ENCODE assay signal across 12 cellular contexts in genomic region chr19:55443045-55443823, GRCh38. TPM values are rescaled to one million over a fixed set of nuclear protein-coding genes. Genes with fewer than 3 reads are reported as not detected.
A peak's percentile ranks its signal among the peaks of the same experiment; 100 is the strongest.
DNase-seq lines count a peak whose midpoint lies in the region; ATAC-seq and TF ChIP-seq lines count a peak whose summit lies in the region.
"Had no signal": no experiment of that assay in that cellular context is flagged by ENCODE, and none has a peak within 500 bp of the region (broad histone marks: within the 10 kb centered on the region; RNA-seq: fewer than 3 reads in every experiment).

Gene SHISA7, minus strand, starts transcription at chr19:55443300. Its CDS starts 437 bp downstream, at chr19:55442863.

- intact Hi-C loops in IMR-90 (cut with micrococcal nuclease) (no loop called here), MCF 10A (cut with micrococcal nuclease) (no loop called here)

- no peak within 1 kb of the TSS for H3K23ac ChIP-seq in IMR-90 (ENCODE audit: low read depth, low read length)

- dilution Hi-C loops in IMR-90 (cut with HindIII; ENCODE audit: low sequenced_read_pairs, unreplicated experiment), result no loop called here

- BruUV-seq in IMR-90 (replicated peaks; lab: Mats Ljungman, UMichigan), result no TSS peak
- BruUV-seq in MCF 10A (replicated peaks; lab: Mats Ljungman, UMichigan), result no TSS peak

- H3K27ac ChIP-seq in IMR-90 (ENCODE audit: insufficient read depth, low read length) (no peak within 1 kb of the TSS), Peyer's patch (no peak within 1 kb of the TSS)
- H3K27ac ChIP-seq: foreskin keratinocyte had no signal

- no peak within 1 kb of the TSS for H3K14ac ChIP-seq in IMR-90 (replicated peaks; ENCODE audit: low read depth, low read length)

- H3K27ac Mint-ChIP-seq in mesothelial cell of epicardium (no peak within 1 kb of the TSS), MCF 10A (ENCODE audit: low read depth, unreplicated experiment) (no peak within 1 kb of the TSS)
- H3K27ac Mint-ChIP-seq: T-helper 1 cell treated with Interleukin-12 subunit alpha and Interleukin-12 subunit beta and Interleukin-4 antibody, amounts not matched to agents 30 μg/mL and 1 μg/mL, for 36 hours had no signal

- POLR2A ChIA-PET in IMR-90 (lab: Charles Lee; ENCODE audit: unreplicated experiment) (no interaction called here), MCF 10A (lab: Yijun Ruan, JAX) (no interaction called here)

- H4K91ac ChIP-seq in IMR-90 (ENCODE audit: insufficient read depth, low read depth, low read length), result no peak within 1 kb of the TSS

- no peaks in the 10 kb centered on the region for H3K36me3 ChIP-seq in IMR-90 (ENCODE audit: control insufficient read depth, insufficient read depth, low read length)
- H3K36me3 ChIP-seq in Peyer's patch, result no peaks in the 10 kb centered on the region

- no peak within 1 kb of the TSS for H2BK5ac ChIP-seq in IMR-90 (ENCODE audit: low read depth, low read length, poor library complexity, severe bottlenecking)

- H3K4me1 Mint-ChIP-seq in mesothelial cell of epicardium, result peaks cover 16% of the 10 kb centered on the region
- peaks cover 37% of the 10 kb centered on the region for H3K4me1 Mint-ChIP-seq in MCF 10A (ENCODE audit: insufficient read depth, unreplicated experiment)

- no peak within 1 kb of the TSS for H4K5ac ChIP-seq in IMR-90 (ENCODE audit: low read depth, low read length)

- H3K9me3 Mint-ChIP-seq in mesothelial cell of epicardium (no peaks in the 10 kb centered on the region), MCF 10A (ENCODE audit: unreplicated experiment) (no peaks in the 10 kb centered on the region)
- H3K9me3 Mint-ChIP-seq: stimulated activated naive CD8-positive, alpha-beta T cell treated with anti-CD3 and anti-CD28 coated beads, Interleukin-15, amount 100 ng/mL, for 72 hours; T-helper 1 cell treated with Interleukin-12 subunit alpha and Interleukin-12 subunit beta and Interleukin-4 antibody, amounts not matched to agents 30 μg/mL and 1 μg/mL, for 36 hours had no signal

- H3K9me3 ChIP-seq in IMR-90 (ENCODE audit: control insufficient read depth, insufficient read depth, low read length) (no peaks in the 10 kb centered on the region), Peyer's patch (no peaks in the 10 kb centered on the region)

- no peak within 1 kb of the TSS for H3K18ac ChIP-seq in IMR-90 (ENCODE audit: low read depth, low read length)

- no peak within 1 kb of the TSS for H2BK120ac ChIP-seq in IMR-90 (ENCODE audit: low read depth, low read length)

- no peak for ATAC-seq in IMR-90 (ENCODE audit: low read depth)
- ATAC-seq in HG03175 (IDR thresholded peaks at IDR 0.05; ENCODE audit: unreplicated experiment), result no peak
- ATAC-seq: foreskin keratinocyte had no signal

- no peak for TF ChIP-seq CTCF in IMR-90 (conservative IDR thresholded peaks at IDR 0.05; ENCODE audit: low read depth, low read length)
- TF ChIP-seq CTCF in mesothelial cell of epicardium (IDR thresholded peaks at IDR 0.05; ENCODE audit: unreplicated experiment), result no peak
- no peak for TF ChIP-seq CTCF in Peyer's patch (IDR thresholded peaks at IDR 0.05)
- no peak for TF ChIP-seq CTCF in MCF 10A (IDR thresholded peaks at IDR 0.05; ENCODE audit: unreplicated experiment)

- H4K8ac ChIP-seq in IMR-90 (ENCODE audit: low read depth in 2 of 2, low read length in 2 of 2), result no peak within 1 kb of the TSS

- no peaks in the 10 kb centered on the region for H3K36me3 Mint-ChIP-seq in mesothelial cell of epicardium
- H3K36me3 Mint-ChIP-seq in MCF 10A (ENCODE audit: insufficient read depth, unreplicated experiment), result no peaks in the 10 kb centered on the region

- H3K27me3 ChIP-seq in IMR-90 (ENCODE audit: control insufficient read depth, insufficient read depth, low read length), result peaks cover 69% of the 10 kb centered on the region
- peaks cover 0 to 47% of the 10 kb centered on the region in 2 donors for H3K27me3 ChIP-seq in Peyer's patch

- peak; percentile 50 for DNase-seq in DMS79 (lab: John Stamatoyannopoulos, UW)
- DNase-seq in IMR-90, result no peak
- DNase-seq in amygdala (lab: John Stamatoyannopoulos, UW), result peak in 32 of 56 donors; percentile 21 to 71 (median 50)
- DNase-seq in mesothelial cell of epicardium (ENCODE audit: low spot score in 2 of 2, unreplicated experiment in 2 of 2), result no peak
- DNase-seq in amniotic stem cell (lab: John Stamatoyannopoulos, UW), result no peak
- no peak for DNase-seq in Peyer's patch
- DNase-seq in MCF 10A (ENCODE audit: unreplicated experiment), result no peak
- DNase-seq: DMS153; foreskin keratinocyte; stimulated activated naive CD8-positive, alpha-beta T cell treated with anti-CD3 and anti-CD28 coated beads, Interleukin-15, amount 100 ng/mL, for 72 hours had no signal

- in situ Hi-C loops in IMR-90 (cut with MboI; ENCODE audit: low sequenced_read_pairs), result no loop called here

- H3K4me3 ChIP-seq in IMR-90 (ENCODE audit: insufficient read depth, low read depth, low read length), result no peak within 1 kb of the TSS
- no peak within 1 kb of the TSS for H3K4me3 ChIP-seq in Peyer's patch

- no peaks in the 10 kb centered on the region for H3K79me1 ChIP-seq in IMR-90 (ENCODE audit: low read depth in 1 of 2, low read length in 2 of 2)

- CTCF ChIA-PET in IMR-90 (lab: Yijun Ruan, JAX) (no interaction called here), MCF 10A (lab: Yijun Ruan, JAX) (no interaction called here)

- H3K4me3 Mint-ChIP-seq in mesothelial cell of epicardium (peak within 1 kb of the TSS; percentile 31), MCF 10A (ENCODE audit: unreplicated experiment) (no peak within 1 kb of the TSS)
- H3K4me3 Mint-ChIP-seq: T-helper 1 cell treated with Interleukin-12 subunit alpha and Interleukin-12 subunit beta and Interleukin-4 antibody, amounts not matched to agents 30 μg/mL and 1 μg/mL, for 36 hours had no signal

- WGBS in IMR-90 (ENCODE audit: extremely low coverage in 2 of 2, insufficient read length in 1 of 2), 2 experiments, result 3% methylated on average over 26 of the region's 43 CpGs; no CpG with 5 or more reads in 1 of the 2 experiments

- peaks cover 80% of the 10 kb centered on the region for H3K27me3 Mint-ChIP-seq in mesothelial cell of epicardium (ENCODE audit: low read depth)
- H3K27me3 Mint-ChIP-seq in MCF 10A (ENCODE audit: insufficient read depth, unreplicated experiment), result peaks cover 66% of the 10 kb centered on the region
- H3K27me3 Mint-ChIP-seq: stimulated activated naive CD8-positive, alpha-beta T cell treated with anti-CD3 and anti-CD28 coated beads, Interleukin-15, amount 100 ng/mL, for 72 hours had no signal

- H3K9ac ChIP-seq in IMR-90 (ENCODE audit: low read depth, low read length), result no peak within 1 kb of the TSS

- no peak within 1 kb of the TSS for H3K56ac ChIP-seq in IMR-90 (ENCODE audit: extremely low read depth, insufficient read depth, low read length)

- H3K4me1 ChIP-seq in IMR-90 (ENCODE audit: control insufficient read depth, insufficient read depth, low read length), result no peaks in the 10 kb centered on the region
- peaks cover 0 to 24% (median 9%) of the 10 kb centered on the region in 4 donors for H3K4me1 ChIP-seq in Peyer's patch

- TF ChIP-seq POLR2A in IMR-90 (IDR thresholded peaks at IDR 0.05; ENCODE audit: low read depth, low read length), result no peak
- no peak for TF ChIP-seq POLR2A in Peyer's patch (IDR thresholded peaks at IDR 0.05)

- no peaks in the 10 kb centered on the region; the same call in 1 of the 2 replicates for H3K9me1 ChIP-seq in IMR-90 (ENCODE audit: insufficient read depth, low read length)

- H2AK9ac ChIP-seq in IMR-90 (replicated peaks; ENCODE audit: low read depth, low read length, poor library complexity), result no peak within 1 kb of the TSS

- H2BK20ac ChIP-seq in IMR-90 (ENCODE audit: low read depth, low read length), result no peak within 1 kb of the TSS

- peak within 1 kb of the TSS; percentile 63 for H2AFZ ChIP-seq in IMR-90 (replicated peaks; ENCODE audit: low read length, poor library complexity)

- no peak within 1 kb of the TSS for H3K4me2 ChIP-seq in IMR-90 (ENCODE audit: low read depth, low read length)

- peaks cover 8% of the 10 kb centered on the region; the same call in 1 of the 2 replicates for H4K20me1 ChIP-seq in IMR-90 (ENCODE audit: insufficient read depth, low read length)

- no peak within 1 kb of the TSS for H2BK15ac ChIP-seq in IMR-90 (ENCODE audit: low read depth, low read length)

- H3K4ac ChIP-seq in IMR-90 (ENCODE audit: low read depth, low read length), result no peak within 1 kb of the TSS

- TF ChIP-seq RAD21 in IMR-90 (IDR thresholded peaks at IDR 0.05; ENCODE audit: low read length), result no peak

- no peak within 1 kb of the TSS for H2AK5ac ChIP-seq in IMR-90 (ENCODE audit: low read depth, low read length)

TF ChIP-seq in IMR-90, 13 proteins besides CTCF, POLR2A, EP300 and RAD21 (continues in another document):
- TF ChIP-seq USF2 (IDR thresholded peaks at IDR 0.05; ENCODE audit: low read depth, low read length) (no peak), MXI1 (IDR thresholded peaks at IDR 0.05; ENCODE audit: borderline replicate concordance, low read depth, low read length) (no peak), RCOR1 (IDR thresholded peaks at IDR 0.05; ENCODE audit: insufficient replicate concordance, low read length) (no peak), NFE2L2 (IDR thresholded peaks at IDR 0.05; ENCODE audit: low read depth, low read length) (no peak), RFX5 (IDR thresholded peaks at IDR 0.05; ENCODE audit: low read depth, low read length) (no peak), CHD1 (IDR thresholded peaks at IDR 0.05; ENCODE audit: low read depth, low read length) (no peak), ELK1 (IDR thresholded peaks at IDR 0.05; ENCODE audit: borderline replicate concordance, low read depth, low read length) (no peak)

RNA-seq across cellular contexts. Expression of gene SHISA7, which starts in this region (rescaled TPM):
- total RNA-seq in IMR-90 (2012; rRNA removed) (not detected in 2 replicates), mesothelial cell of epicardium (0.04 TPM in 1 of 3 replicates, not detected in the others), Peyer's patch (not detected), MCF 10A (2022) (not detected in 2 replicates)
- 0.03 TPM in 1 of 2 replicates, not detected in the other for polyA plus RNA-seq in IMR-90 (2012; rRNA removed)
- 0.01 and 0.02 TPM in 2 replicates for polyA plus RNA-seq in IMR-90 (2012; cell fraction: cytosol; rRNA removed)
- polyA plus RNA-seq in IMR-90 (2012; cell fraction: nucleus; rRNA removed; ENCODE audit: low replicate concordance), result 0.01 and 0.03 TPM in 2 replicates
- total RNA-seq: foreskin keratinocyte had no signal
- polyA plus RNA-seq: foreskin keratinocyte had no signal

Comparison
In these comparisons a context has a peak if more than half of its experiments do, and no peak if none do; other contexts are left out.
1. DNase-seq: peak in DMS79 (single experiment) and amygdala (32 of 56); none in IMR-90 (single experiment), mesothelial cell of epicardium (0 of 2), amniotic stem cell (single experiment), Peyer's patch (0 of 3) and MCF 10A (single experiment).